Comparison of ENCODE assay signal across 23 cellular contexts in genomic region chr11:26442131-26442530, GRCh38.
A peak's percentile ranks its signal among the peaks of the same experiment; 100 is the strongest.
DNase-seq lines count a peak whose midpoint lies in the region; ATAC-seq, FAIRE-seq and TF ChIP-seq lines count a peak whose summit lies in the region.
"Had no signal": no experiment of that assay in that cellular context is flagged by ENCODE, and none has a peak within 500 bp of the region (broad histone marks: within the 10 kb centered on the region; RNA-seq: fewer than 3 reads in every experiment).

No MANE protein-coding gene starts in this region.

- H3K4me1 Mint-ChIP-seq in HFFc6 (ENCODE audit: low read depth), result no peaks in the 10 kb centered on the region

- H3K27me3 ChIP-seq in bronchial epithelial cell (ENCODE audit: control insufficient read depth, insufficient read depth, low read length) (no peaks in the 10 kb centered on the region), foreskin keratinocyte (no peaks in the 10 kb centered on the region), testis (no peaks in the 10 kb centered on the region)
- H3K27me3 ChIP-seq: left lung had no signal

- 70 to 83% methylated on average over 2 of the region's 2 CpGs for WGBS in testis, 2 donors

- no peak overlapping the region for H3K27ac Mint-ChIP-seq in HFFc6
- H3K27ac Mint-ChIP-seq: activated naive CD8-positive, alpha-beta T cell; activated T-helper 1 cell treated with anti-CD3 and anti-CD28 coated beads, Interleukin-12 subunit alpha, Interleukin-12 subunit beta, Interleukin-2, Interleukin-4 antibody, amounts not matched to agents 30 ng/mL and 10 ng/mL and 1 ng/mL, durations not matched to agents 14 hours and 24 hours and 36 hours; type B pancreatic cell had no signal

- H3K36me3 Mint-ChIP-seq in HFFc6 (ENCODE audit: low read depth), result no peaks in the 10 kb centered on the region
- H3K36me3 Mint-ChIP-seq: activated naive CD8-positive, alpha-beta T cell; type B pancreatic cell had no signal

- H3K4me3 ChIP-seq in bronchial epithelial cell (ENCODE audit: low read depth, low read length), result no peak overlapping the region
- no peak overlapping the region for H3K4me3 ChIP-seq in testis
- H3K4me3 ChIP-seq: left lung had no signal

- H3K4me1 ChIP-seq in foreskin keratinocyte (no peaks in the 10 kb centered on the region), testis (no peaks in the 10 kb centered on the region)
- H3K4me1 ChIP-seq: left lung had no signal

- H3K36me3 ChIP-seq in bronchial epithelial cell (ENCODE audit: control insufficient read depth, insufficient read depth, low read length) (no peaks in the 10 kb centered on the region), testis (ENCODE audit: low read depth, missing control alignments) (no peaks in the 10 kb centered on the region)
- H3K36me3 ChIP-seq: left lung had no signal

- ATAC-seq in foreskin keratinocyte, result no peak
- no peak for ATAC-seq in GM21528 (IDR thresholded peaks at IDR 0.05; ENCODE audit: low FRiP score, unreplicated experiment)
- ATAC-seq: activated CD4-positive, CD25-positive, alpha-beta regulatory T cell treated with anti-CD3 and anti-CD28 coated beads, Interleukin-2, amount 50 U/mL, for 24 hours; left lung; Panc1; right cardiac atrium; stimulated activated naive CD8-positive, alpha-beta T cell treated with anti-CD3 and anti-CD28 coated beads, Interleukin-15, Interleukin-2, amounts not matched to agents 100 U/mL and 50 U/mL, for 24 hours had no signal

- no peak for TF ChIP-seq POLR2A in testis (IDR thresholded peaks at IDR 0.05)

- peaks cover 4% of the 10 kb centered on the region; the same call in 1 of the 2 replicates for H3K9me3 Mint-ChIP-seq in HFFc6
- H3K9me3 Mint-ChIP-seq: type B pancreatic cell had no signal

- FAIRE-seq in bronchial epithelial cell (lab: Jason Lieb, UNC), result no peak

- no peak overlapping the region for H3K27ac ChIP-seq in foreskin keratinocyte
- H3K27ac ChIP-seq in testis, result no peak overlapping the region
- H3K27ac ChIP-seq: left lung had no signal

- H3K27me3 Mint-ChIP-seq in HFFc6 (ENCODE audit: insufficient read depth), result peaks cover 2% of the 10 kb centered on the region; the same call in 1 of the 2 replicates
- H3K27me3 Mint-ChIP-seq: activated naive CD8-positive, alpha-beta T cell; type B pancreatic cell had no signal

- intact Hi-C loops in testis (cut with DNase I; ENCODE audit: low total_unique reads), result no loop called here

- no peaks in the 10 kb centered on the region for H3K9me3 ChIP-seq in testis
- H3K9me3 ChIP-seq: left lung had no signal

- peak; percentile 59 for DNase-seq in AG09319 (ENCODE audit: extremely low read depth, low read depth)
- DNase-seq in HFFc6, result peak; percentile 11
- DNase-seq in bronchial epithelial cell (ENCODE audit: low read depth), result peak; percentile 4
- DNase-seq in foreskin keratinocyte, result peak; percentile 1 to 11
- DNase-seq in testis, result no peak
- DNase-seq in DMS79 (lab: John Stamatoyannopoulos, UW), result no peak
- DNase-seq in GM10266 (ENCODE audit: extremely low spot score), result no peak
- DNase-seq: effector CD4-positive, alpha-beta T cell; foreskin melanocyte; GDM1; NCI-H1436; nucleus accumbens; right cardiac atrium; stimulated activated CD4-positive, alpha-beta T cell treated with anti-CD3 and anti-CD28 coated beads, Interleukin-1b, Interleukin-23, amount 100 ng/mL, for 48 hours; stimulated activated naive CD8-positive, alpha-beta T cell treated with anti-CD3 and anti-CD28 coated beads, Interleukin-15, Interleukin-2, amounts not matched to agents 100 U/mL and 50 U/mL, for 24 hours; T1000 had no signal

- no peak overlapping the region for H3K4me3 Mint-ChIP-seq in HFFc6
- H3K4me3 Mint-ChIP-seq: activated naive CD8-positive, alpha-beta T cell; activated T-helper 1 cell treated with anti-CD3 and anti-CD28 coated beads, Interleukin-12 subunit alpha, Interleukin-12 subunit beta, Interleukin-2, Interleukin-4 antibody, amounts not matched to agents 30 ng/mL and 10 ng/mL and 1 ng/mL, durations not matched to agents 14 hours and 24 hours and 36 hours; type B pancreatic cell had no signal

- TF ChIP-seq CTCF in AG09319 (IDR thresholded peaks at IDR 0.05; ENCODE audit: low read depth, low read length), result no peak
- TF ChIP-seq CTCF in HFFc6 (IDR thresholded peaks at IDR 0.05), result no peak
- no peak for TF ChIP-seq CTCF in bronchial epithelial cell (IDR thresholded peaks at IDR 0.05; ENCODE audit: insufficient read depth, low read length, severe bottlenecking)
- no peak for TF ChIP-seq CTCF in foreskin keratinocyte (conservative IDR thresholded peaks at IDR 0.05)
- no peak for TF ChIP-seq CTCF in testis (IDR thresholded peaks at IDR 0.05)
- TF ChIP-seq CTCF in GM10266 (IDR thresholded peaks at IDR 0.05; ENCODE audit: control insufficient read depth, insufficient read depth, low read depth, missing control alignments), result no peak

Comparison
In these comparisons a context has a peak if more than half of its experiments do, and no peak if none do; other contexts are left out.
1. DNase-seq: peak in AG09319 (single experiment), HFFc6 (single experiment), bronchial epithelial cell (single experiment) and foreskin keratinocyte (2 of 2); none in testis (single experiment), DMS79 (single experiment) and GM10266 (single experiment).